Comparison of ENCODE assay signal across 10 cellular contexts in the genomic region with DNA sequence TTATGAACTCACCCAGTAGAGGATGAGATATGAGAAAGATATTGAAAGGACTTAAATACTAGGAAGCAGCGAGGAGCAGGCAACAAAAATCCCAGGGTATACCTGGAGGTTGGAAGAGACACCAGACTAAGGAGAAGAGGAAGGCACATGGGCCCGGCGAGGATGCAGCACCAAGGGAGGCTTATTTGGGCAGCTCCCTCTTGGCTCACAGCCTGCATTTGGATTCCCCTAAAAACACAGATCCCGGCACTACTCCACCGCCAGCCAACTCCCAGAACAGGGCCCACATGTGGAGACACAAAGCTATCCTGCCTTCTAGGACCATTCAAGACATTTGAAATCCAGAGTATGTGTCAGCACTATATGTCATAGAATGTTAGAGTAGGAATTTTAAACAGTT.
"Had no signal": no experiment of that assay in that cellular context is flagged by ENCODE, and none has a peak within 500 bp of the region (broad histone marks: within the 10 kb centered on the region; RNA-seq: fewer than 3 reads in every experiment).

No MANE protein-coding gene starts in this region.

- ATAC-seq: HCT116, K562 had no signal

- DNase-seq: GM23248, HFFc6, IMR-90, KG1 had no signal

- H3K9me3 ChIP-seq: HAP-1 had no signal

- H3K36me3 ChIP-seq: HAP-1 had no signal

- H3K27ac ChIP-seq: GM23248 had no signal

- H3K4me3 Mint-ChIP-seq: HFFc6 had no signal

- H3K4me1 ChIP-seq: HAP-1 had no signal

- H2AFZ ChIP-seq: GM23248 had no signal

- H3K9me3 Mint-ChIP-seq: HFFc6 had no signal

- H3K9ac ChIP-seq: GM23248 had no signal

- FAIRE-seq: H1, H54, HTR-8/SVneo, K562 had no signal

- H3K27ac Mint-ChIP-seq: HFFc6 had no signal

- H3K4me3 ChIP-seq: GM23248, HAP-1, K562 had no signal
